Comparison of ENCODE assay signal across 23 cellular contexts in the genomic region with DNA sequence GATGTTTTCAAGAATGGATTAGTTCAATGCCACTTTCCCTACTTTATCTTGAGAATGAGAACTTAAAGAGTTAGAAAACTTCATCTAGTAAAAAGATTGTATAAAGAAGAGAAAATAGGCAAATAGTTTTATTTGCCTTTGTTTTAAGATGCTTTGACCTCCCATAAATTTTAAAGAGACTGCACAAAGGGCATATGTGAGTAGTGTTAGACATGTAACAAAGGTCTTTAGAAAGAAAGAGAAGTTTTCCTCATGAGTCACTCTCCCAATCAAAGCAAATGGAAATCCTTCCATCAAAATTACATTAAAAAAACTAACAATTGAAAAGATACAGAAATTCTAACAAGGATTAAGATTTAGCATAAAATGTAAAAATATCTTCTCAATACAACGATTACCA.
DNase-seq lines count a peak whose midpoint lies in the region; TF ChIP-seq lines count a peak whose summit lies in the region.
"Had no signal": no experiment of that assay in that cellular context is flagged by ENCODE, and none has a peak within 500 bp of the region (broad histone marks: within the 10 kb centered on the region; RNA-seq: fewer than 3 reads in every experiment).

No MANE protein-coding gene starts in this region.

- H3K36me3 ChIP-seq in neuron (ENCODE audit: insufficient read depth, low read length) (no peaks in the 10 kb centered on the region), breast epithelium (no peaks in the 10 kb centered on the region)
- H3K36me3 ChIP-seq: BLaER1 treated with 17β-estradiol and CSF1 and Interleukin-3, amounts not matched to agents 10 nM and 100 nM had no signal

- H3K4me1 ChIP-seq in neuron (ENCODE audit: insufficient read depth, low read length) (peaks cover 27% of the 10 kb centered on the region), breast epithelium (no peaks in the 10 kb centered on the region)
- H3K4me1 ChIP-seq: BLaER1 treated with 17β-estradiol and CSF1 and Interleukin-3, amounts not matched to agents 10 nM and 100 nM had no signal

- peak; percentile 12 for DNase-seq in COLO829 (ENCODE audit: low spot score)
- peak; percentile 16 for DNase-seq in astrocyte of the hippocampus (ENCODE audit: low read depth, low spot score)
- DNase-seq in renal cortical epithelial cell (ENCODE audit: low read depth) = peak; percentile 32
- DNase-seq in posterior vena cava (ENCODE audit: low spot score) = no peak
- DNase-seq in SHP77 (lab: John Stamatoyannopoulos, UW) = no peak
- DNase-seq in breast epithelium (ENCODE audit: low spot score in 2 of 2) = no peak
- DNase-seq: AML-193; CD4-positive, alpha-beta T cell; CD8-positive, alpha-beta T cell; COR-L47; DMS 273 treated with DMSO at 0.1 percent for 48 hours; DMS153; DMS53; DMS79; DND-41; EL; GDM1 had no signal

- no peak for TF ChIP-seq CTCF in breast epithelium (IDR thresholded peaks at IDR 0.05)

- intact Hi-C loops in posterior vena cava (cut with DNase I) (no loop called here), breast epithelium (cut with DNase I; ENCODE audit: low total_unique reads) (no loop called here)

- H3K4me3 ChIP-seq in neuron (ENCODE audit: low read length) (no peak overlapping the region), breast epithelium (no peak overlapping the region)
- H3K4me3 ChIP-seq: A549; BLaER1 treated with 17β-estradiol and CSF1 and Interleukin-3, amounts not matched to agents 10 nM and 100 nM; GM12878 had no signal

- H3K27ac ChIP-seq in breast epithelium = no peak overlapping the region
- H3K27ac ChIP-seq: 22Rv1; A549; BLaER1 treated with 17β-estradiol and CSF1 and Interleukin-3, amounts not matched to agents 10 nM and 100 nM; C4-2B had no signal

- no peaks in the 10 kb centered on the region for H3K9me3 ChIP-seq in neuron (ENCODE audit: low read length)
- no peaks in the 10 kb centered on the region for H3K9me3 ChIP-seq in breast epithelium
- H3K9me3 ChIP-seq: A549; BLaER1 treated with 17β-estradiol and CSF1 and Interleukin-3, amounts not matched to agents 10 nM and 100 nM had no signal

- no peak for TF ChIP-seq POLR2A in breast epithelium (IDR thresholded peaks at IDR 0.05)

- H2AFZ ChIP-seq in neuron (ENCODE audit: low read depth, low read length) = peak overlapping the region; percentile 58

- no peaks in the 10 kb centered on the region for H3K27me3 ChIP-seq in neuron (ENCODE audit: insufficient read depth, low read length)
- peaks cover 0 to 4% of the 10 kb centered on the region in 2 donors for H3K27me3 ChIP-seq in breast epithelium
- H3K27me3 ChIP-seq: BLaER1 treated with 17β-estradiol and CSF1 and Interleukin-3, amounts not matched to agents 10 nM and 100 nM had no signal

Comparison
In these comparisons a context has a peak if more than half of its experiments do, and no peak if none do; other contexts are left out.
1. DNase-seq: peak in COLO829 (single experiment), astrocyte of the hippocampus (single experiment) and renal cortical epithelial cell (single experiment); none in posterior vena cava (single experiment), SHP77 (0 of 2) and breast epithelium (0 of 2).